ENCODE assay signal across 8 cellular contexts in genomic region chr6:18997375-18997826, GRCh38.
DNase-seq lines count a peak whose midpoint lies in the region; ATAC-seq, FAIRE-seq and TF ChIP-seq lines count a peak whose summit lies in the region.

No MANE protein-coding gene starts in this region.

- H3K4me1 ChIP-seq in GM12878 (ENCODE audit: control insufficient read depth, insufficient read depth, low read length) (no peaks in the 10 kb centered on the region), left lung (no peaks in the 10 kb centered on the region)

- no peaks in the 10 kb centered on the region for H3K27me3 ChIP-seq in AG04450 (ENCODE audit: control insufficient read depth, insufficient read depth, low read length)
- H3K27me3 ChIP-seq in GM12878 (replicated peaks in 1 of 2; ENCODE audit: control insufficient read depth in 2 of 2, insufficient read depth in 2 of 2, low read length in 1 of 2): no peaks in the 10 kb centered on the region; a peak in 1 of 4 replicates
- H3K27me3 ChIP-seq in left lung: no peaks in the 10 kb centered on the region

- in situ Hi-C loops in GM12878 (cut with MboI): loop anchor here (10.0 kb wide), 1 partner anchor 1057 kb away; no protein-coding TSS in a partner anchor

- peak; percentile 96 for ATAC-seq in GM18498 (IDR thresholded peaks at IDR 0.05; ENCODE audit: unreplicated experiment)
- peak; percentile 66 for ATAC-seq in HG02840 (IDR thresholded peaks at IDR 0.05; ENCODE audit: low FRiP score, unreplicated experiment)
- peak; percentile 97 for ATAC-seq in GM12878
- peak; percentile 99 for ATAC-seq in left lung

- CTCF ChIA-PET in AG04450 (lab: Charles Lee) (interaction anchor here (0.6 to 1.8 kb wide), 8 partner anchors 116 to 1063 kb away, joined by 3 to 12 read pairs (median 6); no protein-coding TSS in a partner anchor), GM12878 (lab: Yijun Ruan, JAX) (interaction anchor here (0.7 to 1.7 kb wide), 8 partner anchors 9 to 376 kb away, joined by 3 to 4 read pairs (median 3); no protein-coding TSS in a partner anchor)

- no peaks in the 10 kb centered on the region for H4K20me1 ChIP-seq in GM12878 (ENCODE audit: control insufficient read depth, insufficient read depth)

- POLR2A ChIA-PET in AG04450 (lab: Yijun Ruan, JAX) (no interaction called here), GM12878 (lab: Charles Lee) (no interaction called here)

- SMC1A ChIA-PET in GM12878 (lab: Charles Lee; ENCODE audit: uncharacterized antibody, unreplicated experiment): interaction anchor here (0.8 to 0.9 kb wide), 2 partner anchors 1059 to 1064 kb away, joined by 3 read pairs; no protein-coding TSS in a partner anchor

- no peak for TF ChIP-seq EP300 in GM12878 (IDR thresholded peaks at IDR 0.05; ENCODE audit: borderline replicate concordance in 1 of 2, control insufficient read depth in 1 of 2, low read depth in 2 of 2, low read length in 2 of 2)

- no peak for TF ChIP-seq POLR2A in GM12878 (IDR thresholded peaks at IDR 0.05; ENCODE audit: low read depth, low read length)

- no peak overlapping the region for H3K4me2 ChIP-seq in GM12878 (ENCODE audit: control insufficient read depth, insufficient read depth)

- H3K79me2 ChIP-seq in GM12878 (ENCODE audit: control insufficient read depth, insufficient read depth, low read length): no peaks in the 10 kb centered on the region

- WGBS in GM12878 (ENCODE audit: insufficient coverage, insufficient replicate concordance, low lambda C conversion rate, missing lambda C conversion rate): 2% methylated on average over 2 of the region's 2 CpGs

- DNase-seq in AG04450 (ENCODE audit: low read depth, low spot score) (no peak), NCI-H1694 treated with DMSO at 0.1 percent for 48 hours (lab: John Stamatoyannopoulos, UW) (peak; percentile 49), GM12878 (ENCODE audit: low read depth, low spot score) (no peak), left lung (no peak), T-helper 1 cell (no peak), mesenteric fat pad (ENCODE audit: low spot score) (no peak)

- TF ChIP-seq CTCF in AG04450 (IDR thresholded peaks at IDR 0.05; ENCODE audit: low read depth, low read length) (peak; percentile 75), GM12878 (IDR thresholded peaks at IDR 0.05 in 2 of 3, conservative IDR thresholded peaks at IDR 0.05 in 1 of 3; ENCODE audit: control insufficient read depth in 2 of 3, extremely low read depth in 1 of 3, insufficient read depth in 1 of 3, low read depth in 3 of 3, low read length in 3 of 3) (peak; percentile 57 to 60 (median 58); a peak in 5 of 6 replicates), left lung (IDR thresholded peaks at IDR 0.05) (peak; percentile 26 to 41)

- RAD21 ChIA-PET in GM12878 (lab: Charles Lee; ENCODE audit: unreplicated experiment): no interaction called here

- no peaks in the 10 kb centered on the region for H3K9me3 ChIP-seq in AG04450 (ENCODE audit: control insufficient read depth, insufficient read depth, low read length)
- H3K9me3 ChIP-seq in GM12878 (replicated peaks; ENCODE audit: control insufficient read depth, insufficient read depth, low read length): no peaks in the 10 kb centered on the region
- no peaks in the 10 kb centered on the region for H3K9me3 ChIP-seq in left lung

- no peak overlapping the region for H3K9ac ChIP-seq in GM12878 (ENCODE audit: control insufficient read depth, insufficient read depth, low read length)

- intact Hi-C loops in GM12878 (cut with micrococcal nuclease; ENCODE audit: unreplicated experiment) (loop anchor here (2.0 to 10.0 kb wide), 2 partner anchors 857 to 1059 kb away; no protein-coding TSS in a partner anchor), left lung (cut with DNase I) (no loop called here)

- H3K36me3 ChIP-seq in GM12878 (ENCODE audit: control insufficient read depth in 2 of 2, insufficient read depth in 2 of 2, low read length in 1 of 2) (no peaks in the 10 kb centered on the region), left lung (no peaks in the 10 kb centered on the region)

- no peak for FAIRE-seq in GM12878 (lab: Jason Lieb, UNC)

- H3K4me3 ChIP-seq in AG04450 (ENCODE audit: low read depth, low read length) (no peak overlapping the region), GM12878 (no peak overlapping the region), left lung (no peak overlapping the region)

- H2AFZ ChIP-seq in GM12878 (ENCODE audit: control insufficient read depth, low read depth, low read length): no peak overlapping the region

- H3K27ac ChIP-seq in AG04450 (ENCODE audit: low read depth, low read length) (no peak overlapping the region), GM12878 (ENCODE audit: control insufficient read depth, insufficient read depth) (no peak overlapping the region), left lung (no peak overlapping the region)

- BruUV-seq in GM12878 (replicated peaks; lab: Mats Ljungman, UMichigan): no TSS peak

- TF ChIP-seq RAD21 in GM12878 (IDR thresholded peaks at IDR 0.05; ENCODE audit: insufficient read depth, low read depth, low read length): peak; percentile 36

TF ChIP-seq in GM12878, 131 proteins besides CTCF, POLR2A, EP300 and RAD21:
- TF ChIP-seq STAT3 (IDR thresholded peaks at IDR 0.05; ENCODE audit: low read depth, low read length): no peak
- TF ChIP-seq SMC3 (IDR thresholded peaks at IDR 0.05; ENCODE audit: borderline replicate concordance, low read length): peak; percentile 42; the same call in 1 of the 2 replicates
